ENCODE assay signal across 13 cellular contexts in genomic region chr6:139533166-139533565, GRCh38.
A peak's percentile ranks its signal among the peaks of the same experiment; 100 is the strongest.
DNase-seq lines count a peak whose midpoint lies in the region; ATAC-seq and TF ChIP-seq lines count a peak whose summit lies in the region.
"Had no signal": no experiment of that assay in that cellular context is flagged by ENCODE, and none has a peak within 500 bp of the region (broad histone marks: within the 10 kb centered on the region; RNA-seq: fewer than 3 reads in every experiment).

No MANE protein-coding gene starts in this region.

- no peak for ATAC-seq in HG03457 (IDR thresholded peaks at IDR 0.05; ENCODE audit: unreplicated experiment)
- ATAC-seq: activated naive CD8-positive, alpha-beta T cell treated with anti-CD3 and anti-CD28 coated beads, Interleukin-2, amount 50 U/mL, for 24 hours; stimulated activated naive CD8-positive, alpha-beta T cell treated with anti-CD3 and anti-CD28 coated beads, Interleukin-15, amount 100 ng/mL, for 72 hours had no signal

- H3K9me3 Mint-ChIP-seq in HFFc6, result no peaks in the 10 kb centered on the region

- peaks cover 53% of the 10 kb centered on the region for H3K4me1 Mint-ChIP-seq in HFFc6 (ENCODE audit: low read depth)

- intact Hi-C loops in stomach (cut with DNase I; ENCODE audit: low total_unique reads), result no loop called here

- TF ChIP-seq CTCF in HFFc6 (IDR thresholded peaks at IDR 0.05), result no peak
- TF ChIP-seq CTCF in stomach (IDR thresholded peaks at IDR 0.05), result no peak

- peak overlapping the region; percentile 55 for H3K4me3 Mint-ChIP-seq in HFFc6
- H3K4me3 Mint-ChIP-seq: activated naive CD8-positive, alpha-beta T cell treated with anti-CD3 and anti-CD28 coated beads, Interleukin-2, amount 50 U/mL, for 24 hours; stimulated activated naive CD8-positive, alpha-beta T cell treated with anti-CD3 and anti-CD28 coated beads, Interleukin-15, amount 100 ng/mL, for 72 hours had no signal

- H3K27ac Mint-ChIP-seq in HFFc6, result peak overlapping the region; percentile 88

- peaks cover 1% of the 10 kb centered on the region; the same call in 1 of the 2 replicates for H3K27me3 Mint-ChIP-seq in HFFc6 (ENCODE audit: insufficient read depth)
- H3K27me3 Mint-ChIP-seq: activated naive CD8-positive, alpha-beta T cell treated with anti-CD3 and anti-CD28 coated beads, Interleukin-2, amount 50 U/mL, for 24 hours; stimulated activated naive CD8-positive, alpha-beta T cell treated with anti-CD3 and anti-CD28 coated beads, Interleukin-15, amount 100 ng/mL, for 72 hours had no signal

- H3K36me3 Mint-ChIP-seq in HFFc6 (ENCODE audit: low read depth), result peaks cover 5% of the 10 kb centered on the region; the same call in 1 of the 2 replicates

- H3K27ac ChIP-seq in stomach, result peak overlapping the region in 4 of 5 donors; percentile 66 to 78 (median 74)
- H3K27ac ChIP-seq: PC-9 had no signal

- H3K4me1 ChIP-seq in adipocyte (ENCODE audit: control insufficient read depth, insufficient read depth, low read length) (peaks cover 32% of the 10 kb centered on the region), stomach (peaks cover 32 to 76% (median 50%) of the 10 kb centered on the region in 4 donors)

- TF ChIP-seq POLR2A in stomach (IDR thresholded peaks at IDR 0.05), result no peak

- H3K36me3 ChIP-seq in adipocyte (ENCODE audit: control insufficient read depth, insufficient read depth, low read length, severe bottlenecking) (no peaks in the 10 kb centered on the region), stomach (no peaks in the 10 kb centered on the region)

- H3K9ac ChIP-seq in adipocyte (ENCODE audit: low read length), result peak overlapping the region; percentile 77

- 81 to 88% (median 86%) methylated on average over 4 of the region's 4 CpGs for WGBS in stomach, 5 donors

- DNase-seq in HFFc6 (no peak), adipocyte (ENCODE audit: low read depth) (peak; percentile 47), iris pigment epithelial cell (ENCODE audit: low read depth) (peak; percentile 55), stomach (no peak), islet precursor cell (no peak), NCI-H1105 (lab: John Stamatoyannopoulos, UW) (no peak)
- DNase-seq: activated CD4-positive, CD25-positive, alpha-beta regulatory T cell treated with anti-CD3 and anti-CD28 coated beads, Interleukin-2, amount 50 U/mL, for 72 hours; activated naive CD8-positive, alpha-beta T cell treated with anti-CD3 and anti-CD28 coated beads, Interleukin-2, amount 50 U/mL, for 24 hours; NCI-H1092 treated with DMSO at 0.1 percent for 48 hours; PC-9; stimulated activated CD4-positive, alpha-beta T cell treated with anti-CD3 and anti-CD28 coated beads, Interleukin-12 subunit alpha, Interleukin-12 subunit beta, amount 100 ng/mL, for 4 hours; stimulated activated naive CD8-positive, alpha-beta T cell treated with anti-CD3 and anti-CD28 coated beads, Interleukin-15, amount 100 ng/mL, for 72 hours had no signal

- no peaks in the 10 kb centered on the region for H3K27me3 ChIP-seq in adipocyte (replicated peaks; ENCODE audit: control insufficient read depth, insufficient read depth, low read length)
- H3K27me3 ChIP-seq in stomach, result no peaks in the 10 kb centered on the region

- no peak for TF ChIP-seq EP300 in stomach (IDR thresholded peaks at IDR 0.05)

- H3K9me3 ChIP-seq in adipocyte (ENCODE audit: control insufficient read depth, low read length) (no peaks in the 10 kb centered on the region), stomach (no peaks in the 10 kb centered on the region)

- H3K4me3 ChIP-seq in adipocyte (ENCODE audit: low read length), result no peak overlapping the region
- H3K4me3 ChIP-seq in stomach, result no peak overlapping the region
- H3K4me3 ChIP-seq: PC-9 had no signal

Comparison
In these comparisons a context has a peak if more than half of its experiments do, and no peak if none do; other contexts are left out.
1. DNase-seq: peak in adipocyte (single experiment) and iris pigment epithelial cell (single experiment); none in HFFc6 (single experiment), stomach (single experiment), islet precursor cell (single experiment) and NCI-H1105 (single experiment).